ENCODE assay signal across 8 cellular contexts in the genomic region with DNA sequence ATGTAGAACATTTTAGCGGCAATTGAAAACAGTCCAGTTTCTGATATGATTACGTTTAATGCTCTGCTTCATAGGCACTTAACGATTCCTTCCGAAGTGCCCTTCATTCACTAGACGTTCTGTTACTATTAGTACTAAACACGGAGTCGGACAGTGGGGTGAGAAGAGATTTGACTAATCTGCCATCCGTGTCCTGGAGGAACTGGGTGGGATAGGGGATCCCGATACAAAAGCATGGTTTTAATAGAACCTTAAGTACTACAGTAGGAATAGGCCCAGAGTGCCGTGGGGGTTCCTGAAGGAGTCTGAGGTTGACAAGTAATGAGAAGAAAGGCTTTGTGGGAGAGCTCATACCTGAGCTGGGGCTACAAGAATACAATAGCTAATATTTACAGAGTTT. TPM values are rescaled to one million over a fixed set of nuclear protein-coding genes. Genes with fewer than 3 reads are reported as not detected.
DNase-seq lines count a peak whose midpoint lies in the region; ATAC-seq and TF ChIP-seq lines count a peak whose summit lies in the region.

No MANE protein-coding gene starts in this region.

- H3K9me3 ChIP-seq in PC-3 (ENCODE audit: low read length) (no peaks in the 10 kb centered on the region), esophagus (ENCODE audit: control insufficient read depth in 2 of 2, insufficient read depth in 1 of 2, low read depth in 1 of 2, low read length in 1 of 2) (no peaks in the 10 kb centered on the region)

- H3K4me1 ChIP-seq in PC-3 (ENCODE audit: insufficient read depth, low read length) (peaks cover 15% of the 10 kb centered on the region; the same call in 1 of the 2 replicates), esophagus (ENCODE audit: control insufficient read depth in 2 of 2, insufficient read depth in 2 of 2, low read length in 1 of 2) (no peaks in the 10 kb centered on the region)

- DNase-seq in ELR (ENCODE audit: low read depth) (peak; percentile 11), PC-3 (no peak), progenitor cell of endocrine pancreas (ENCODE audit: low spot score, unreplicated experiment) (no peak), dedifferentiated amniotic fluid mesenchymal stem cell (ENCODE audit: extremely low spot score) (no peak), NCI-H1048 (lab: John Stamatoyannopoulos, UW) (no peak)

- CTCF ChIA-PET in PC-3 (lab: Charles Lee), result no interaction called here

- no peaks in the 10 kb centered on the region for H4K20me1 ChIP-seq in PC-3 (ENCODE audit: low read length)

- H3K4me3 ChIP-seq in PC-3 (ENCODE audit: low read length) (peak overlapping the region; percentile 81), esophagus (ENCODE audit: low read depth in 1 of 2, low read length in 2 of 2) (peak overlapping the region; percentile 92 to 93)

- peak overlapping the region; percentile 97 for H3K27ac Mint-ChIP-seq in progenitor cell of endocrine pancreas

- H3K27ac ChIP-seq in PC-3 (ENCODE audit: low read length), result no peak overlapping the region
- H3K27ac ChIP-seq in esophagus (ENCODE audit: low read depth in 2 of 2, low read length in 1 of 2), result no peak overlapping the region

- no peaks in the 10 kb centered on the region for H3K27me3 ChIP-seq in PC-3 (ENCODE audit: low read length)
- H3K27me3 ChIP-seq in esophagus (ENCODE audit: control insufficient read depth in 1 of 2, insufficient read depth in 2 of 2, low read length in 2 of 2), result no peaks in the 10 kb centered on the region

- no peaks in the 10 kb centered on the region for H3F3A ChIP-seq in PC-3 (ENCODE audit: low read length, unreplicated experiment)

- no peak for TF ChIP-seq CTCF in PC-3 (conservative IDR thresholded peaks at IDR 0.05; ENCODE audit: low read depth, low read length)
- TF ChIP-seq CTCF in progenitor cell of endocrine pancreas (IDR thresholded peaks at IDR 0.05; ENCODE audit: unreplicated experiment), result no peak

- peaks cover 18% of the 10 kb centered on the region for H3K4me1 Mint-ChIP-seq in progenitor cell of endocrine pancreas (ENCODE audit: low read depth)

- H3K79me2 ChIP-seq in PC-3 (ENCODE audit: low read length), result peaks cover 41% of the 10 kb centered on the region

- H2AFZ ChIP-seq in PC-3 (ENCODE audit: low read length), result peak overlapping the region; percentile 92

- WGBS in esophagus, 2 donors, result 21 to 32% methylated on average over 10 of the region's 10 CpGs

- H3K27me3 Mint-ChIP-seq in progenitor cell of endocrine pancreas, result no peaks in the 10 kb centered on the region

- peak overlapping the region; percentile 92 for H3K4me2 ChIP-seq in PC-3 (ENCODE audit: low read length)

- peaks cover 11% of the 10 kb centered on the region for H3K9me3 Mint-ChIP-seq in progenitor cell of endocrine pancreas (ENCODE audit: low read depth)

- ATAC-seq in PC-3, result no peak
- ATAC-seq in HG02973 (IDR thresholded peaks at IDR 0.05; ENCODE audit: unreplicated experiment), result no peak
- no peak for ATAC-seq in HG03439 (IDR thresholded peaks at IDR 0.05; ENCODE audit: unreplicated experiment)

- no peaks in the 10 kb centered on the region for H3K9me2 ChIP-seq in PC-3 (replicated peaks; ENCODE audit: low read length)

- H3K4me3 Mint-ChIP-seq in progenitor cell of endocrine pancreas (ENCODE audit: low read depth), result peak overlapping the region; percentile 97

- peaks cover 16% of the 10 kb centered on the region for H3K36me3 Mint-ChIP-seq in progenitor cell of endocrine pancreas (ENCODE audit: insufficient read depth)

- POLR2A ChIA-PET in PC-3 (lab: Charles Lee; ENCODE audit: unreplicated experiment), result interaction anchor here (0.6 kb wide), 1 partner anchor 125 kb away, joined by 7 read pairs; a partner anchor contains a TSS

- H3K36me3 ChIP-seq in PC-3 (ENCODE audit: low read depth, low read length) (no peaks in the 10 kb centered on the region; the same call in 1 of the 2 replicates), esophagus (ENCODE audit: control insufficient read depth in 2 of 2, insufficient read depth in 2 of 2, low read length in 1 of 2) (no peaks in the 10 kb centered on the region)

- peak overlapping the region; percentile 77 for H3K9ac ChIP-seq in PC-3 (ENCODE audit: low read length)

- BruUV-seq in PC-3 (replicated peaks; lab: Mats Ljungman, UMichigan), result no TSS peak

- intact Hi-C loops in PC-3 (cut with micrococcal nuclease), result no loop called here

RNA-seq across cellular contexts. Expression of a gene that starts 0.6 kb away (rescaled TPM):
- 9.6 and 24.4 TPM in 2 replicates for total RNA-seq in PC-3 (2014; rRNA removed)
- 10 to 100 TPM; 17.7 to 23.1 TPM for polyA plus RNA-seq in esophagus
- total RNA-seq in progenitor cell of endocrine pancreas, result 18.2 and 23.9 TPM in 2 replicates

RNA-seq across cellular contexts. Expression of a gene that starts 0.7 kb away (rescaled TPM):
- total RNA-seq in PC-3 (2014; rRNA removed) (16.6 and 17.5 TPM in 2 replicates), progenitor cell of endocrine pancreas (30.4 and 36.0 TPM in 2 replicates)
- 1 to 10 TPM; 5.1 to 6.0 TPM for polyA plus RNA-seq in esophagus

RNA-seq across cellular contexts. Expression of a gene that starts 13.3 kb away (rescaled TPM):
- total RNA-seq in PC-3 (2014; rRNA removed), result 0.04 and 0.06 TPM in 2 replicates
- polyA plus RNA-seq in esophagus, result under 1 TPM; 0.05 to 0.24 TPM
- total RNA-seq in progenitor cell of endocrine pancreas, result 1.4 and 1.7 TPM in 2 replicates
